30 cellular contexts compared by ENCODE assay signal in the genomic region with DNA sequence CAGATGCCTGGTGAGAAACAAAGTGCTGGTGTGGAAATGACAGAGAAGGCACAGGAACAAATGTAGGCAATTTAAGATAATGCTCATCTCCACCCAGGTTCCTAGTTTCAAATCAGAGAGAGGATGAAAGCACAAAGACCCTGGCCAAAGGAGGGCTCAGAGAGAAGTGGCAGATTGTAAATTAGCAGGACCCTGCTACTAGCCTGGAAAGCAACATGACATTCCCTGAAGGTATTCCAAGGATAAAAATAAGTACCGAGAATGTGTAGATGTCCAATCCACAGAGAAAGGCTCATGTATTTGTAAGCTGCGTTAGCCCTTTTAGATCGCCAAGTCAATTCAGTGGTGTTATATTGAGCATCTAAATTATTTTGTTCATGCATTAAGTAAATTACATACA.
"Had no signal": no experiment of that assay in that cellular context is flagged by ENCODE, and none has a peak within 500 bp of the region (broad histone marks: within the 10 kb centered on the region; RNA-seq: fewer than 3 reads in every experiment).

No MANE protein-coding gene starts in this region.

- FAIRE-seq: colon had no signal

- H3K4me3 ChIP-seq: adrenal gland, body of pancreas, esophagus muscularis mucosa, gastrocnemius medialis, heart left ventricle had no signal

- DNase-seq: activated CD4-positive, alpha-beta memory T cell treated with anti-CD3 and anti-CD28 coated beads for 36 hours; activated CD4-positive, alpha-beta T cell treated with anti-CD3 and anti-CD28 coated beads for 36 hours; activated CD4-positive, alpha-beta T cell treated with anti-CD3 and anti-CD28 coated beads, Interleukin-2, amount 10 ng/mL, durations not matched to agents 24 days and 14 days; activated CD4-positive, CD25-positive, alpha-beta regulatory T cell; activated CD4-positive, CD25-positive, alpha-beta regulatory T cell treated with anti-CD3 and anti-CD28 coated beads, Interleukin-2, amount 50 U/mL, for 72 hours; activated CD8-positive, alpha-beta memory T cell treated with anti-CD3 and anti-CD28 coated beads, Interleukin-2, amount 10 ng/mL, durations not matched to agents 7 days and 5 days; activated CD8-positive, alpha-beta memory T cell treated with anti-CD3 and anti-CD28 coated beads, Interleukin-2, amount 50 U/mL, for 4 hours; activated CD8-positive, alpha-beta T cell treated with anti-CD3 and anti-CD28 coated beads, Interleukin-2, amount 10 ng/mL, durations not matched to agents 7 days and 5 days; activated effector memory CD4-positive, alpha-beta T cell treated with anti-CD3 and anti-CD28 coated beads, Interleukin-2, amount 50 U/mL, for 16 hours; activated naive CD4-positive, alpha-beta T cell treated with anti-CD3 and anti-CD28 coated beads for 36 hours; activated naive CD8-positive, alpha-beta T cell treated with anti-CD3 and anti-CD28 coated beads for 36 hours; activated naive CD8-positive, alpha-beta T cell treated with anti-CD3 and anti-CD28 coated beads, Interleukin-2, amount 50 U/mL, for 24 hours; activated T-cell treated with anti-CD3 and anti-CD28 coated beads, Interleukin-2, amount 50 U/mL, for 1 hour; activated T-cell treated with anti-CD3 and anti-CD28 coated beads, Interleukin-2, amount 50 U/mL, for 48 hours; adrenal gland; amygdala; aorta; body of pancreas; cortex of kidney; dermis blood vessel endothelial cell; effector CD4-positive, alpha-beta T cell; effector memory CD8-positive, alpha-beta T cell; erythroblast; foreskin keratinocyte; gastrocnemius medialis; glutamatergic neuron; heart left ventricle; T-helper 2 cell had no signal

- H3K27ac ChIP-seq: adrenal gland, body of pancreas, esophagus muscularis mucosa, foreskin keratinocyte, gastrocnemius medialis, heart left ventricle had no signal

- H3K36me3 ChIP-seq: adrenal gland, esophagus muscularis mucosa, gastrocnemius medialis, heart left ventricle had no signal

- ATAC-seq: activated CD4-positive, alpha-beta T cell treated with anti-CD3 and anti-CD28 coated beads for 36 hours; activated CD8-positive, alpha-beta memory T cell treated with anti-CD3 and anti-CD28 coated beads, Interleukin-2, amount 10 ng/mL, durations not matched to agents 7 days and 5 days; activated CD8-positive, alpha-beta T cell treated with anti-CD3 and anti-CD28 coated beads, Interleukin-2, amount 10 ng/mL, durations not matched to agents 7 days and 5 days; activated naive CD8-positive, alpha-beta T cell treated with anti-CD3 and anti-CD28 coated beads, Interleukin-2, amount 50 U/mL, for 24 hours; body of pancreas; effector memory CD8-positive, alpha-beta T cell; foreskin keratinocyte; gastrocnemius medialis; heart left ventricle had no signal

- H3K27me3 ChIP-seq: adrenal gland, body of pancreas, esophagus muscularis mucosa, foreskin keratinocyte, gastrocnemius medialis, heart left ventricle had no signal

- H3K9me3 ChIP-seq: adrenal gland, body of pancreas, esophagus muscularis mucosa, gastrocnemius medialis, heart left ventricle had no signal

- H3K4me1 ChIP-seq: adrenal gland, body of pancreas, esophagus muscularis mucosa, foreskin keratinocyte had no signal
